In genomic region chr3:48034000-48034516, GRCh38 we compare ENCODE assay signal across 9 cellular contexts. TPM values are rescaled to one million over a fixed set of nuclear protein-coding genes. Genes with fewer than 3 reads are reported as not detected.
A peak's percentile ranks its signal among the peaks of the same experiment; 100 is the strongest.
DNase-seq lines count a peak whose midpoint lies in the region; ATAC-seq and TF ChIP-seq lines count a peak whose summit lies in the region.
"Had no signal": no experiment of that assay in that cellular context is flagged by ENCODE, and none has a peak within 500 bp of the region (broad histone marks: within the 10 kb centered on the region; RNA-seq: fewer than 3 reads in every experiment).

No MANE protein-coding gene starts in this region.

- H3K4me3 ChIP-seq in aorta (ENCODE audit: low read length in 2 of 2), result no peak overlapping the region

- CTCF ChIA-PET in activated naive CD4-positive, alpha-beta T cell treated with anti-CD3 and anti-CD28 coated beads for 36 hours (lab: Charles Lee), result interaction anchor here (1.3 kb wide), 1 partner anchor 44 kb away, joined by 4 read pairs; no protein-coding TSS in a partner anchor
- CTCF ChIA-PET in MCF 10A (lab: Yijun Ruan, JAX), result interaction anchor here (1.2 to 1.5 kb wide), 2 partner anchors 20 to 117 kb away, joined by 5 to 9 read pairs; no protein-coding TSS in a partner anchor

- no peak for DNase-seq in activated naive CD4-positive, alpha-beta T cell treated with anti-CD3 and anti-CD28 coated beads for 36 hours
- no peak for DNase-seq in activated naive CD4-positive, alpha-beta T cell treated with anti-CD3 and anti-CD28 coated beads, Interleukin-2, amount 50 U/mL, for 16 hours
- DNase-seq in MCF 10A (ENCODE audit: unreplicated experiment) (no peak), aorta (no peak), NCI-H187 (lab: John Stamatoyannopoulos, UW) (no peak), NCI-H345 (lab: John Stamatoyannopoulos, UW) (no peak)
- DNase-seq: CD4-positive, CD25-positive, alpha-beta regulatory T cell had no signal

- peaks cover 17% of the 10 kb centered on the region for H3K4me1 Mint-ChIP-seq in activated naive CD4-positive, alpha-beta T cell treated with anti-CD3 and anti-CD28 coated beads for 36 hours (ENCODE audit: low read depth)
- peaks cover 22% of the 10 kb centered on the region for H3K4me1 Mint-ChIP-seq in MCF 10A (ENCODE audit: insufficient read depth, unreplicated experiment)

- intact Hi-C loops in activated naive CD4-positive, alpha-beta T cell treated with anti-CD3 and anti-CD28 coated beads for 36 hours (cut with micrococcal nuclease), result no loop called here
- intact Hi-C loops in MCF 10A (cut with micrococcal nuclease), result no loop called here
- intact Hi-C loops in aorta (cut with DNase I), result loop anchor here in 1 of 2 donors (1.0 kb wide), 1 partner anchor 53 kb away; no protein-coding TSS in a partner anchor

- 9 to 13% methylated on average over 2 of the region's 2 CpGs for WGBS in aorta, 2 donors

- H3K27me3 ChIP-seq in layer of hippocampus (ENCODE audit: control insufficient read depth, insufficient read depth, low read length), result no peaks in the 10 kb centered on the region
- no peaks in the 10 kb centered on the region for H3K27me3 ChIP-seq in aorta (ENCODE audit: control insufficient read depth in 1 of 2, insufficient read depth in 2 of 2, low read length in 1 of 2)

- no peaks in the 10 kb centered on the region for H3K27me3 Mint-ChIP-seq in activated naive CD4-positive, alpha-beta T cell treated with anti-CD3 and anti-CD28 coated beads for 36 hours (ENCODE audit: low read depth)
- no peaks in the 10 kb centered on the region for H3K27me3 Mint-ChIP-seq in MCF 10A (ENCODE audit: insufficient read depth, unreplicated experiment)
- H3K27me3 Mint-ChIP-seq: CD4-positive, CD25-positive, alpha-beta regulatory T cell had no signal

- POLR2A ChIA-PET in MCF 10A (lab: Yijun Ruan, JAX), result interaction anchor here (0.9 to 2.7 kb wide), 2 partner anchors 15 to 54 kb away, joined by 4 to 10 read pairs; no protein-coding TSS in a partner anchor

- peak; percentile 84 for ATAC-seq in aorta (ENCODE audit: low FRiP score)
- no peak for ATAC-seq in GM19324 (IDR thresholded peaks at IDR 0.05; ENCODE audit: low FRiP score, unreplicated experiment)

- BruUV-seq in MCF 10A (replicated peaks; lab: Mats Ljungman, UMichigan), result no TSS peak

- H3K36me3 Mint-ChIP-seq in activated naive CD4-positive, alpha-beta T cell treated with anti-CD3 and anti-CD28 coated beads for 36 hours (ENCODE audit: low read depth), result no peaks in the 10 kb centered on the region
- H3K36me3 Mint-ChIP-seq in MCF 10A (ENCODE audit: insufficient read depth, unreplicated experiment), result peaks cover 13% of the 10 kb centered on the region
- H3K36me3 Mint-ChIP-seq: CD4-positive, CD25-positive, alpha-beta regulatory T cell had no signal

- H3K27ac ChIP-seq in layer of hippocampus (ENCODE audit: low read depth, low read length), result peak overlapping the region; percentile 49
- H3K27ac ChIP-seq in aorta (ENCODE audit: low read depth in 1 of 2, low read length in 2 of 2), result peak overlapping the region; percentile 61 to 89

- no peaks in the 10 kb centered on the region for H3K36me3 ChIP-seq in aorta (ENCODE audit: control insufficient read depth in 1 of 2, insufficient read depth in 2 of 2, low read length in 1 of 2)

- H3K4me1 ChIP-seq in aorta (ENCODE audit: control insufficient read depth in 1 of 2, insufficient read depth in 2 of 2, low read length in 2 of 2), result peaks cover 2 to 4% of the 10 kb centered on the region in 2 donors

- H3K9me3 Mint-ChIP-seq in activated naive CD4-positive, alpha-beta T cell treated with anti-CD3 and anti-CD28 coated beads for 36 hours, result no peaks in the 10 kb centered on the region
- no peaks in the 10 kb centered on the region for H3K9me3 Mint-ChIP-seq in MCF 10A (ENCODE audit: unreplicated experiment)
- H3K9me3 Mint-ChIP-seq: CD4-positive, CD25-positive, alpha-beta regulatory T cell had no signal

- no peak overlapping the region for H3K4me3 Mint-ChIP-seq in activated naive CD4-positive, alpha-beta T cell treated with anti-CD3 and anti-CD28 coated beads for 36 hours
- no peak overlapping the region for H3K4me3 Mint-ChIP-seq in MCF 10A (ENCODE audit: unreplicated experiment)
- H3K4me3 Mint-ChIP-seq: CD4-positive, CD25-positive, alpha-beta regulatory T cell had no signal

- no peaks in the 10 kb centered on the region for H3K9me3 ChIP-seq in aorta (ENCODE audit: control insufficient read depth, low read length)

- peak overlapping the region; percentile 2 for H3K27ac Mint-ChIP-seq in activated naive CD4-positive, alpha-beta T cell treated with anti-CD3 and anti-CD28 coated beads for 36 hours
- peak overlapping the region; percentile 49 for H3K27ac Mint-ChIP-seq in MCF 10A (ENCODE audit: low read depth, unreplicated experiment)
- H3K27ac Mint-ChIP-seq: CD4-positive, CD25-positive, alpha-beta regulatory T cell had no signal

- TF ChIP-seq CTCF in MCF 10A (IDR thresholded peaks at IDR 0.05; ENCODE audit: unreplicated experiment), result no peak

RNA-seq across cellular contexts. Expression of gene MAP4, which starts 17.8 kb away (rescaled TPM):
- 10 to 100 TPM; 75.9 to 78.2 TPM for total RNA-seq in activated naive CD4-positive, alpha-beta T cell treated with anti-CD3 and anti-CD28 coated beads for 36 hours
- total RNA-seq in MCF 10A (2022) (217 and 260 TPM in 2 replicates), aorta (100 to 1,000 TPM; 356 to 467 TPM)
- 100 to 1,000 TPM; 110 to 177 TPM for polyA plus RNA-seq in aorta
